Comparison of ENCODE assay signal across 26 cellular contexts in the genomic region with DNA sequence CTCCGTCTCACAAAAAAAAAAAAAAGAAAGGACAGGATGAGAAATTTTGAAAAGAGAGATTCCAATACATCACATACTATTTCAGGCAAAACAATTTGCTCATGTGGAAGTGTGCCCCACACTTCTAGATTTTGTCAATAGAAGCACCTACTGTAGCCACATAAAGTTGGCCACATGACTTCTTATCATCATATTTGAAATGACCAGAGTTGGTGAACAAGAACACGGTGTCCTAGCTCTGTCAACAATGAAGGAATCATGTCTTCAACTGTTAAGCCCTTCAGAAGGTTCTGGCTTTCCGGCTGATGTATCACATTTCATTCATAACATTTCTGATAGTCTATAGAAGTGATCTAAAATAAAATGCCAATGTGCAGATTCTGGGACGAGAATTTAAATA.
"Had no signal": no experiment of that assay in that cellular context is flagged by ENCODE, and none has a peak within 500 bp of the region (broad histone marks: within the 10 kb centered on the region; RNA-seq: fewer than 3 reads in every experiment).

No MANE protein-coding gene starts in this region.

- ATAC-seq: stimulated activated effector memory CD8-positive, alpha-beta T cell treated with anti-CD3 and anti-CD28 coated beads, Interleukin-12 subunit alpha, Interleukin-12 subunit beta, amount 100 ng/mL, for 72 hours; stimulated activated memory B cell treated with anti-CD40 and anti-IgM and Interleukin-4, amounts not matched to agents 10 μg/mL and 1 μg/mL and 100 μg/mL, for 72 hours; stimulated activated naive B cell treated with anti-CD40 and anti-IgM and Interleukin-4, amounts not matched to agents 10 μg/mL and 1 μg/mL and 100 μg/mL, for 72 hours; stimulated activated naive CD8-positive, alpha-beta T cell treated with anti-CD3 and anti-CD28 coated beads, Interleukin-15, amount 100 ng/mL, for 72 hours; stimulated activated naive CD8-positive, alpha-beta T cell treated with anti-CD3 and anti-CD28 coated beads, Interleukin-15, Interleukin-2, amounts not matched to agents 100 U/mL and 50 U/mL, for 24 hours; upper lobe of right lung had no signal

- DNase-seq: stimulated activated CD4-positive, alpha-beta T cell treated with anti-CD3 and anti-CD28 coated beads, Interleukin-2, amount 100 ng/mL, for 48 hours; stimulated activated CD4-positive, alpha-beta T cell treated with anti-CD3 and anti-CD28 coated beads, Interleukin-4, amount 100 ng/mL, for 1 hour; stimulated activated CD4-positive, alpha-beta T cell treated with anti-CD3 and anti-CD28 coated beads, Interleukin-4, amount 100 ng/mL, for 24 hours; stimulated activated CD4-positive, alpha-beta T cell treated with anti-CD3 and anti-CD28 coated beads, Interleukin-4, amount 100 ng/mL, for 4 hours; stimulated activated CD8-positive, alpha-beta memory T cell treated with anti-CD3 and anti-CD28 coated beads, Interleukin-4, amount 100 ng/mL, for 48 hours; stimulated activated naive B cell treated with anti-CD40 and anti-IgM and Interleukin-4, amounts not matched to agents 10 μg/mL and 1 μg/mL and 100 μg/mL, for 72 hours; stimulated activated naive CD4-positive, alpha-beta T cell; stimulated activated naive CD4-positive, alpha-beta T cell treated with Interleukin-2 at 50 U/mL for 16 hours; stimulated activated naive CD8-positive, alpha-beta T cell treated with anti-CD3 and anti-CD28 coated beads, Interleukin-15, amount 100 ng/mL, for 72 hours; stimulated activated naive CD8-positive, alpha-beta T cell treated with anti-CD3 and anti-CD28 coated beads, Interleukin-15, Interleukin-2, amounts not matched to agents 100 U/mL and 50 U/mL, for 24 hours; stomach; substantia nigra; testis; thyroid gland; tibial artery; transverse colon; trophoblast cell; upper lobe of left lung; upper lobe of right lung; uterus had no signal

- H3K27ac ChIP-seq: stomach, suprapubic skin, testis, thoracic aorta, thyroid gland, tibial artery, tibial nerve, transverse colon, upper lobe of left lung, upper lobe of right lung, uterus, vagina had no signal

- H3K4me3 ChIP-seq: stomach, suprapubic skin, testis, thoracic aorta, thyroid gland, tibial artery, tibial nerve, transverse colon, upper lobe of left lung, upper lobe of right lung, uterus, vagina had no signal
